13 cellular contexts compared by ENCODE assay signal in the genomic region with DNA sequence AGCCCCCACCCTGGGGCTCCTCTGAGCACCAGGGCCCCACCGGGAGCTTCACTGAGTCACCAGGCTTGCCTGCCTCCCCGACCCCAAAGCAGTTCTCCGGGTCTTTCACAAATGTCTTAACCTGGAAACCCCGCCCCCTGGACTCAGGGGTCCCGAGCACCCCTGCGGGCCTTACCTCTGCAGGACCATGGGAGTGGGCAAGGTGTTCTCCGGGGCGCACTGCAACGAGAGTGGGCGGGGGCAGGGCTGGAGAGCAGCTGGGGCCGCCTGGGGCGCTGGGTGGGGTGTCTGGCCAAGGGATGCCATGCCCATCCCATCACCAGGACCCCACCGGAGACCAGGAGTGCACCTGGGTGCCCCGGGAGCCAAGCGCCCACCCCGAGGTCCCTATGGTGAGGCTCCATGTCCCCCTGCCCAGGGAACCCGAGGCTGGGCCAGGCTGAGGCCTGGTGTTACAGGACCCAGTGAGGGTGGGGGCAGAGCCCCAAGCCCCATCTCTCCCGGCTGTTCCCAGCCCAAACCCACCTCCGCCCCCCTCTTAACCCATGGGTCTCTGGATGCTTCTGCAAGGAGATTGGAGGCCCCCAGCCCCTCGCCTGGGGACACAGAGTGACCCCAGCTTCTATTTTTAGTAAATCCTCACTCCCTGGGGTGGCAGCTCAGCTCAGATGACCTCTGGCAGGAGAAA. TPM values are rescaled to one million over a fixed set of nuclear protein-coding genes. Genes with fewer than 3 reads are reported as not detected.
DNase-seq lines count a peak whose midpoint lies in the region; ATAC-seq, FAIRE-seq and TF ChIP-seq lines count a peak whose summit lies in the region.
"Had no signal": no experiment of that assay in that cellular context is flagged by ENCODE, and none has a peak within 500 bp of the region (broad histone marks: within the 10 kb centered on the region; RNA-seq: fewer than 3 reads in every experiment).

No MANE protein-coding gene starts in this region.

- no peak overlapping the region for H2AFZ ChIP-seq in HepG2 (ENCODE audit: low read length)

- intact Hi-C loops in activated CD4-positive, alpha-beta memory T cell treated with anti-CD3 and anti-CD28 coated beads for 36 hours (cut with micrococcal nuclease): loop anchor here (10.0 kb wide), 1 partner anchor 235 kb away; no protein-coding TSS in a partner anchor
- intact Hi-C loops in HepG2 (cut with micrococcal nuclease; ENCODE audit: unreplicated experiment): no loop called here

- POLR2A ChIA-PET in activated CD4-positive, alpha-beta memory T cell treated with anti-CD3 and anti-CD28 coated beads for 36 hours (lab: Charles Lee): interaction anchor here (1.0 to 3.8 kb wide), 3 partner anchors 8 to 12 kb away, joined by 3 to 16 read pairs (median 3); no protein-coding TSS in a partner anchor
- POLR2A ChIA-PET in activated CD4-positive, alpha-beta memory T cell treated with anti-CD3 and anti-CD28 coated beads, Interleukin-2, amount 10 ng/mL, durations not matched to agents 7 days and 5 days (lab: Charles Lee): interaction anchor here (0.6 to 3.9 kb wide), 4 partner anchors 7 to 28 kb away, joined by 3 to 20 read pairs (median 14); no protein-coding TSS in a partner anchor
- POLR2A ChIA-PET in activated CD8-positive, alpha-beta T cell treated with anti-CD3 and anti-CD28 coated beads, Interleukin-2, amount 10 ng/mL, durations not matched to agents 7 days and 5 days (lab: Charles Lee): interaction anchor here (1.0 to 1.1 kb wide), 2 partner anchors 21 to 22 kb away, joined by 3 to 4 read pairs; no protein-coding TSS in a partner anchor
- POLR2A ChIA-PET in HepG2 (lab: Yijun Ruan, JAX): interaction anchor here (1.7 to 2.6 kb wide), 3 partner anchors 10 to 21 kb away, joined by 5 to 8 read pairs (median 7); no protein-coding TSS in a partner anchor

- H3K36me3 Mint-ChIP-seq in activated CD4-positive, alpha-beta memory T cell treated with anti-CD3 and anti-CD28 coated beads for 36 hours: peaks cover 21% of the 10 kb centered on the region
- peaks cover 28% of the 10 kb centered on the region for H3K36me3 Mint-ChIP-seq in activated CD4-positive, alpha-beta memory T cell treated with anti-CD3 and anti-CD28 coated beads, Interleukin-2, amount 10 ng/mL, durations not matched to agents 7 days and 5 days (ENCODE audit: low read depth)
- peaks cover 35% of the 10 kb centered on the region for H3K36me3 Mint-ChIP-seq in activated CD8-positive, alpha-beta T cell treated with anti-CD3 and anti-CD28 coated beads, Interleukin-2, amount 10 ng/mL, durations not matched to agents 7 days and 5 days (ENCODE audit: low read depth)

- no peak for TF ChIP-seq CTCF in HepG2 (CRISPR knock-in tag; IDR thresholded peaks at IDR 0.05)
- TF ChIP-seq CTCF in thoracic aorta (IDR thresholded peaks at IDR 0.05): no peak

- WGBS in HepG2 (ENCODE audit: low lambda C conversion rate): 96% methylated on average over 4 of the region's 20 CpGs

- H3K27ac ChIP-seq in HepG2 (ENCODE audit: extremely low read length, insufficient read depth, low read length): no peak overlapping the region
- peak overlapping the region; percentile 76 to 88 for H3K27ac ChIP-seq in thoracic aorta

- H3K9me3 ChIP-seq in HepG2 (ENCODE audit: low read length) (no peaks in the 10 kb centered on the region), thoracic aorta (peaks cover 7% of the 10 kb centered on the region)

- no peaks in the 10 kb centered on the region for H3K79me2 ChIP-seq in HepG2 (ENCODE audit: insufficient read depth, low read length)

- H3K4me3 ChIP-seq in HepG2 (replicated peaks in 1 of 3; ENCODE audit: insufficient read depth in 1 of 3, low read depth in 2 of 3, low read length in 3 of 3) (no peak overlapping the region), thoracic aorta (no peak overlapping the region)
- H3K4me3 ChIP-seq: smooth muscle cell had no signal

- CTCF ChIA-PET in activated CD4-positive, alpha-beta memory T cell treated with anti-CD3 and anti-CD28 coated beads for 36 hours (lab: Charles Lee): interaction anchor here (1.6 kb wide), 1 partner anchor 29 kb away, joined by 4 read pairs; no protein-coding TSS in a partner anchor
- CTCF ChIA-PET in activated CD4-positive, alpha-beta memory T cell treated with anti-CD3 and anti-CD28 coated beads, Interleukin-2, amount 10 ng/mL, durations not matched to agents 7 days and 5 days (lab: Charles Lee): interaction anchor here (2.5 kb wide), 1 partner anchor 20 kb away, joined by 11 read pairs; no protein-coding TSS in a partner anchor
- CTCF ChIA-PET in activated CD8-positive, alpha-beta T cell treated with anti-CD3 and anti-CD28 coated beads, Interleukin-2, amount 10 ng/mL, durations not matched to agents 7 days and 5 days (lab: Charles Lee): interaction anchor here (1.3 kb wide), 1 partner anchor 21 kb away, joined by 3 read pairs; no protein-coding TSS in a partner anchor
- CTCF ChIA-PET in HepG2 (lab: Yijun Ruan, JAX; ENCODE audit: low intra/inter-chr PET ratio, low total read pairs): no interaction called here

- no peak for TF ChIP-seq RAD21 in HepG2 (CRISPR knock-in tag; IDR thresholded peaks at IDR 0.05)

- peaks cover 27% of the 10 kb centered on the region for H3K4me1 Mint-ChIP-seq in activated CD4-positive, alpha-beta memory T cell treated with anti-CD3 and anti-CD28 coated beads for 36 hours (ENCODE audit: low read depth)
- peaks cover 36% of the 10 kb centered on the region for H3K4me1 Mint-ChIP-seq in activated CD4-positive, alpha-beta memory T cell treated with anti-CD3 and anti-CD28 coated beads, Interleukin-2, amount 10 ng/mL, durations not matched to agents 7 days and 5 days
- H3K4me1 Mint-ChIP-seq in activated CD8-positive, alpha-beta T cell treated with anti-CD3 and anti-CD28 coated beads, Interleukin-2, amount 10 ng/mL, durations not matched to agents 7 days and 5 days (ENCODE audit: low read depth): peaks cover 33% of the 10 kb centered on the region

- 0 out of 2 replicates have a peak, but pooled peaks cover 4% of the 10 kb centered on the region for H4K20me1 ChIP-seq in HepG2 (ENCODE audit: insufficient read depth, low read length)

- DNase-seq in activated CD4-positive, alpha-beta memory T cell treated with anti-CD3 and anti-CD28 coated beads for 36 hours: peak; percentile 9
- no peak for DNase-seq in activated CD4-positive, alpha-beta memory T cell treated with anti-CD3 and anti-CD28 coated beads, Interleukin-2, amount 10 ng/mL, durations not matched to agents 7 days and 5 days
- DNase-seq in activated CD8-positive, alpha-beta T cell treated with anti-CD3 and anti-CD28 coated beads, Interleukin-2, amount 10 ng/mL, durations not matched to agents 7 days and 5 days: peak; percentile 22
- no peak for DNase-seq in HepG2 (ENCODE audit: low spot score)
- no peak for DNase-seq in thoracic aorta (ENCODE audit: low spot score)
- DNase-seq in hippocampal formation (lab: John Stamatoyannopoulos, UW): no peak
- DNase-seq: activated naive CD4-positive, alpha-beta T cell treated with Interleukin-2 at 50 U/mL for 16 hours; GF-D8; SIG-M5 had no signal

- H3K36me3 ChIP-seq in HepG2 (replicated peaks in 1 of 2; ENCODE audit: control insufficient read depth in 1 of 2, insufficient read depth in 2 of 2, low read length in 2 of 2) (peaks cover 18 to 42% of the 10 kb centered on the region in 2 experiments; a peak in 4 of 5 replicates), thoracic aorta (peaks cover 47% of the 10 kb centered on the region)

- no peak overlapping the region for H3K27ac Mint-ChIP-seq in activated CD4-positive, alpha-beta memory T cell treated with anti-CD3 and anti-CD28 coated beads for 36 hours
- no peak overlapping the region for H3K27ac Mint-ChIP-seq in activated CD4-positive, alpha-beta memory T cell treated with anti-CD3 and anti-CD28 coated beads, Interleukin-2, amount 10 ng/mL, durations not matched to agents 7 days and 5 days
- no peak overlapping the region for H3K27ac Mint-ChIP-seq in activated CD8-positive, alpha-beta T cell treated with anti-CD3 and anti-CD28 coated beads, Interleukin-2, amount 10 ng/mL, durations not matched to agents 7 days and 5 days

- TF ChIP-seq EP300 in HepG2 (IDR thresholded peaks at IDR 0.05; ENCODE audit: low read depth in 2 of 2, low read length in 2 of 2) (no peak), HepG2 (CRISPR knock-in tag; IDR thresholded peaks at IDR 0.05; ENCODE audit: borderline replicate concordance) (no peak)

- H3K9ac ChIP-seq in HepG2 (ENCODE audit: insufficient read depth, low read depth, low read length): no peak overlapping the region

- in situ Hi-C loops in HepG2 (cut with HindIII; ENCODE audit: extremely low pct_ligation_motif_present, low pct_unique_long_range_greater_than_20kb): no loop called here

- no peak for ATAC-seq in activated CD8-positive, alpha-beta T cell treated with anti-CD3 and anti-CD28 coated beads, Interleukin-2, amount 10 ng/mL, durations not matched to agents 7 days and 5 days
- ATAC-seq in HepG2: no peak
- no peak for ATAC-seq in thoracic aorta (ENCODE audit: insufficient number of reproducible peaks, low FRiP score, low read depth)
- ATAC-seq in GM21528 (IDR thresholded peaks at IDR 0.05; ENCODE audit: low FRiP score, unreplicated experiment): no peak
- no peak for ATAC-seq in HG03108 (IDR thresholded peaks at IDR 0.05; ENCODE audit: unreplicated experiment)

- H3K27me3 Mint-ChIP-seq in activated CD4-positive, alpha-beta memory T cell treated with anti-CD3 and anti-CD28 coated beads for 36 hours: no peaks in the 10 kb centered on the region
- no peaks in the 10 kb centered on the region for H3K27me3 Mint-ChIP-seq in activated CD4-positive, alpha-beta memory T cell treated with anti-CD3 and anti-CD28 coated beads, Interleukin-2, amount 10 ng/mL, durations not matched to agents 7 days and 5 days
- H3K27me3 Mint-ChIP-seq in activated CD8-positive, alpha-beta T cell treated with anti-CD3 and anti-CD28 coated beads, Interleukin-2, amount 10 ng/mL, durations not matched to agents 7 days and 5 days (ENCODE audit: low read depth): no peaks in the 10 kb centered on the region

- no peak for FAIRE-seq in HepG2 (lab: Jason Lieb, UNC)
- FAIRE-seq: colon had no signal

- H3K9me3 Mint-ChIP-seq in activated CD4-positive, alpha-beta memory T cell treated with anti-CD3 and anti-CD28 coated beads for 36 hours: peaks cover 3% of the 10 kb centered on the region
- H3K9me3 Mint-ChIP-seq in activated CD4-positive, alpha-beta memory T cell treated with anti-CD3 and anti-CD28 coated beads, Interleukin-2, amount 10 ng/mL, durations not matched to agents 7 days and 5 days: peaks cover 3% of the 10 kb centered on the region
- no peaks in the 10 kb centered on the region for H3K9me3 Mint-ChIP-seq in activated CD8-positive, alpha-beta T cell treated with anti-CD3 and anti-CD28 coated beads, Interleukin-2, amount 10 ng/mL, durations not matched to agents 7 days and 5 days (ENCODE audit: insufficient read depth)

- H3K4me1 ChIP-seq in HepG2 (ENCODE audit: insufficient read depth, low read length) (no peaks in the 10 kb centered on the region), thoracic aorta (ENCODE audit: control insufficient read depth in 1 of 2, low read depth in 2 of 2) (peaks cover 20 to 43% of the 10 kb centered on the region in 2 donors)

- H3K4me2 ChIP-seq in HepG2 (ENCODE audit: low read depth, low read length): no peak overlapping the region
- H3K4me2 ChIP-seq: smooth muscle cell had no signal

- no TSS peak for BruUV-seq in HepG2 (replicated peaks; lab: Mats Ljungman, UMichigan)

- H3K4me3 Mint-ChIP-seq in activated CD4-positive, alpha-beta memory T cell treated with anti-CD3 and anti-CD28 coated beads for 36 hours: peak overlapping the region; percentile 77
- H3K4me3 Mint-ChIP-seq in activated CD4-positive, alpha-beta memory T cell treated with anti-CD3 and anti-CD28 coated beads, Interleukin-2, amount 10 ng/mL, durations not matched to agents 7 days and 5 days: no peak overlapping the region
- no peak overlapping the region for H3K4me3 Mint-ChIP-seq in activated CD8-positive, alpha-beta T cell treated with anti-CD3 and anti-CD28 coated beads, Interleukin-2, amount 10 ng/mL, durations not matched to agents 7 days and 5 days

- no peaks in the 10 kb centered on the region for H3K27me3 ChIP-seq in HepG2 (ENCODE audit: control insufficient read depth in 1 of 2, insufficient read depth in 2 of 2, low read length in 2 of 2)
- no peaks in the 10 kb centered on the region for H3K27me3 ChIP-seq in thoracic aorta (replicated peaks; ENCODE audit: insufficient read depth)

- TF ChIP-seq POLR2A in HepG2 (IDR thresholded peaks at IDR 0.05; ENCODE audit: insufficient read depth in 1 of 2, low read depth in 2 of 2, low read length in 2 of 2): no peak

RNA-seq across cellular contexts. Expression of a gene that starts 10.9 kb away (rescaled TPM):
- total RNA-seq in activated CD4-positive, alpha-beta memory T cell treated with anti-CD3 and anti-CD28 coated beads for 36 hours: 100 to 1,000 TPM; 143 to 157 TPM
- total RNA-seq in activated CD4-positive, alpha-beta memory T cell treated with anti-CD3 and anti-CD28 coated beads, Interleukin-2, amount 10 ng/mL, durations not matched to agents 7 days and 5 days: 100 to 1,000 TPM; 239 to 253 TPM
- 100 to 1,000 TPM; 332 to 348 TPM for total RNA-seq in activated CD8-positive, alpha-beta T cell treated with anti-CD3 and anti-CD28 coated beads, Interleukin-2, amount 10 ng/mL, durations not matched to agents 7 days and 5 days
- total RNA-seq in HepG2 (2016; rRNA removed; fragmentation: Illumina TruSeq; extraction: Trizol) (35.5 and 44.9 TPM in 2 replicates), thoracic aorta (10 to 100 TPM; 69.7 to 96.3 TPM)
- 52.3 and 57.0 TPM in 2 replicates for total RNA-seq in HepG2 (2016; cell fraction: cytosol; rRNA removed; fragmentation: Illumina TruSeq; extraction: Trizol; ENCODE audit: low read depth)
- 30.7 and 45.2 TPM in 2 replicates for total RNA-seq in HepG2 (2016; cell fraction: insoluble cytoplasmic fraction; rRNA removed; fragmentation: Illumina TruSeq; extraction: Trizol)
- total RNA-seq in HepG2 (2016; cell fraction: membrane; rRNA removed; fragmentation: Illumina TruSeq; extraction: Trizol): 90.7 and 98.8 TPM in 2 replicates
- 29.7 and 31.4 TPM in 2 replicates for total RNA-seq in HepG2 (2016; cell fraction: nucleus; rRNA removed; fragmentation: Illumina TruSeq; extraction: Trizol)
- 112 and 129 TPM in 2 replicates for polyA plus RNA-seq in HepG2 (2011; rRNA removed)
- 75.6 and 125 TPM in 2 replicates for polyA plus RNA-seq in HepG2 (2011; cell fraction: cytosol; rRNA removed)
- polyA plus RNA-seq in HepG2 (2011; cell fraction: nucleus; rRNA removed): 253 and 307 TPM in 2 replicates
- 68.1 and 73.6 TPM in 2 replicates for polyA plus RNA-seq in HepG2 (2012)
- 65.6 and 66.5 TPM in 2 replicates for polyA plus RNA-seq in HepG2 (2016; cell fraction: cytosol; fragmentation: Illumina TruSeq; extraction: Trizol; ENCODE audit: low read depth)
- polyA plus RNA-seq in HepG2 (2016; cell fraction: insoluble cytoplasmic fraction; fragmentation: Illumina TruSeq; extraction: Trizol; ENCODE audit: low read depth): 34.0 and 45.2 TPM in 2 replicates
- 77.4 and 85.7 TPM in 2 replicates for polyA plus RNA-seq in HepG2 (2016; cell fraction: membrane; fragmentation: Illumina TruSeq; extraction: Trizol; ENCODE audit: low read depth)
- polyA plus RNA-seq in HepG2 (2016; cell fraction: nucleus; fragmentation: Illumina TruSeq; extraction: Trizol; ENCODE audit: insufficient read depth, low read depth): 73.2 and 74.3 TPM in 2 replicates
- polyA minus RNA-seq in HepG2 (2011; rRNA and poly(A)+ RNA removed; ENCODE audit: low replicate concordance): 79.7 and 204 TPM in 2 replicates
- polyA minus RNA-seq in HepG2 (2011; cell fraction: cytosol; rRNA and poly(A)+ RNA removed): 99.9 and 101 TPM in 2 replicates
- 40.2 and 51.7 TPM in 2 replicates for polyA minus RNA-seq in HepG2 (2011; cell fraction: nucleus; rRNA and poly(A)+ RNA removed)

RNA-seq across cellular contexts. Expression of a gene that starts 24.6 kb away (rescaled TPM):
- total RNA-seq in activated CD4-positive, alpha-beta memory T cell treated with anti-CD3 and anti-CD28 coated beads for 36 hours: 10 to 100 TPM; 37.3 to 42.9 TPM
- 10 to 100 TPM; 55.4 to 57.1 TPM for total RNA-seq in activated CD4-positive, alpha-beta memory T cell treated with anti-CD3 and anti-CD28 coated beads, Interleukin-2, amount 10 ng/mL, durations not matched to agents 7 days and 5 days
- total RNA-seq in activated CD8-positive, alpha-beta T cell treated with anti-CD3 and anti-CD28 coated beads, Interleukin-2, amount 10 ng/mL, durations not matched to agents 7 days and 5 days: 10 to 100 TPM; 48.2 to 53.4 TPM
- 28.1 and 30.9 TPM in 2 replicates for total RNA-seq in HepG2 (2016; rRNA removed; fragmentation: Illumina TruSeq; extraction: Trizol)
- total RNA-seq in HepG2 (2016; cell fraction: cytosol; rRNA removed; fragmentation: Illumina TruSeq; extraction: Trizol; ENCODE audit: low read depth): 33.3 and 38.0 TPM in 2 replicates
- total RNA-seq in HepG2 (2016; cell fraction: insoluble cytoplasmic fraction; rRNA removed; fragmentation: Illumina TruSeq; extraction: Trizol): 26.7 and 27.1 TPM in 2 replicates
- 73.7 and 74.9 TPM in 2 replicates for total RNA-seq in HepG2 (2016; cell fraction: membrane; rRNA removed; fragmentation: Illumina TruSeq; extraction: Trizol)
- 18.7 and 18.8 TPM in 2 replicates for total RNA-seq in HepG2 (2016; cell fraction: nucleus; rRNA removed; fragmentation: Illumina TruSeq; extraction: Trizol)
- 45.3 and 45.6 TPM in 2 replicates for polyA plus RNA-seq in HepG2 (2011; rRNA removed)
- polyA plus RNA-seq in HepG2 (2011; cell fraction: cytosol; rRNA removed): 23.9 and 43.2 TPM in 2 replicates
- 43.1 and 48.6 TPM in 2 replicates for polyA plus RNA-seq in HepG2 (2011; cell fraction: nucleus; rRNA removed)
- polyA plus RNA-seq in HepG2 (2012): 46.5 and 49.0 TPM in 2 replicates
- polyA plus RNA-seq in HepG2 (2016; cell fraction: cytosol; fragmentation: Illumina TruSeq; extraction: Trizol; ENCODE audit: low read depth): 74.0 and 79.4 TPM in 2 replicates
- 39.4 and 51.6 TPM in 2 replicates for polyA plus RNA-seq in HepG2 (2016; cell fraction: insoluble cytoplasmic fraction; fragmentation: Illumina TruSeq; extraction: Trizol; ENCODE audit: low read depth)
- polyA plus RNA-seq in HepG2 (2016; cell fraction: membrane; fragmentation: Illumina TruSeq; extraction: Trizol; ENCODE audit: low read depth): 106 and 123 TPM in 2 replicates
- polyA plus RNA-seq in HepG2 (2016; cell fraction: nucleus; fragmentation: Illumina TruSeq; extraction: Trizol; ENCODE audit: insufficient read depth, low read depth): 43.6 and 45.5 TPM in 2 replicates
- polyA minus RNA-seq in HepG2 (2011; rRNA and poly(A)+ RNA removed; ENCODE audit: low replicate concordance): 32.8 and 55.6 TPM in 2 replicates
- polyA minus RNA-seq in HepG2 (2011; cell fraction: cytosol; rRNA and poly(A)+ RNA removed): 39.1 and 43.2 TPM in 2 replicates
- 10.3 and 12.1 TPM in 2 replicates for polyA minus RNA-seq in HepG2 (2011; cell fraction: nucleus; rRNA and poly(A)+ RNA removed)
- total RNA-seq in thoracic aorta: 100 to 1,000 TPM in 1 of 2 donors, 10 to 100 TPM in 1; 43.2 to 107 TPM

RNA-seq across cellular contexts. Expression of a gene that starts 56.0 kb away (rescaled TPM):
- total RNA-seq in activated CD4-positive, alpha-beta memory T cell treated with anti-CD3 and anti-CD28 coated beads for 36 hours: 100 to 1,000 TPM; 117 to 122 TPM
- total RNA-seq in activated CD4-positive, alpha-beta memory T cell treated with anti-CD3 and anti-CD28 coated beads, Interleukin-2, amount 10 ng/mL, durations not matched to agents 7 days and 5 days: 100 to 1,000 TPM; 242 to 251 TPM
- total RNA-seq in activated CD8-positive, alpha-beta T cell treated with anti-CD3 and anti-CD28 coated beads, Interleukin-2, amount 10 ng/mL, durations not matched to agents 7 days and 5 days: 100 to 1,000 TPM; 235 to 240 TPM
- total RNA-seq in HepG2 (2016; rRNA removed; fragmentation: Illumina TruSeq; extraction: Trizol): 3.5 and 4.3 TPM in 2 replicates
- total RNA-seq in HepG2 (2016; cell fraction: cytosol; rRNA removed; fragmentation: Illumina TruSeq; extraction: Trizol; ENCODE audit: low read depth): 2.2 and 2.7 TPM in 2 replicates
- total RNA-seq in HepG2 (2016; cell fraction: insoluble cytoplasmic fraction; rRNA removed; fragmentation: Illumina TruSeq; extraction: Trizol): 3.5 and 4.0 TPM in 2 replicates
- 2.7 and 3.2 TPM in 2 replicates for total RNA-seq in HepG2 (2016; cell fraction: membrane; rRNA removed; fragmentation: Illumina TruSeq; extraction: Trizol)
- 2.4 and 2.5 TPM in 2 replicates for total RNA-seq in HepG2 (2016; cell fraction: nucleus; rRNA removed; fragmentation: Illumina TruSeq; extraction: Trizol)
- 17.8 and 20.3 TPM in 2 replicates for polyA plus RNA-seq in HepG2 (2011; rRNA removed)
- 13.9 and 16.9 TPM in 2 replicates for polyA plus RNA-seq in HepG2 (2011; cell fraction: cytosol; rRNA removed)
- 10.8 and 12.6 TPM in 2 replicates for polyA plus RNA-seq in HepG2 (2011; cell fraction: nucleus; rRNA removed)
- polyA plus RNA-seq in HepG2 (2012): 6.2 and 6.8 TPM in 2 replicates
- 0.97 and 1.0 TPM in 2 replicates for polyA plus RNA-seq in HepG2 (2016; cell fraction: cytosol; fragmentation: Illumina TruSeq; extraction: Trizol; ENCODE audit: low read depth)
- 6.2 and 7.9 TPM in 2 replicates for polyA plus RNA-seq in HepG2 (2016; cell fraction: insoluble cytoplasmic fraction; fragmentation: Illumina TruSeq; extraction: Trizol; ENCODE audit: low read depth)
- 2.8 TPM in 2 replicates for polyA plus RNA-seq in HepG2 (2016; cell fraction: membrane; fragmentation: Illumina TruSeq; extraction: Trizol; ENCODE audit: low read depth)
- 6.6 and 6.8 TPM in 2 replicates for polyA plus RNA-seq in HepG2 (2016; cell fraction: nucleus; fragmentation: Illumina TruSeq; extraction: Trizol; ENCODE audit: insufficient read depth, low read depth)
- 23.6 and 71.5 TPM in 2 replicates for polyA minus RNA-seq in HepG2 (2011; rRNA and poly(A)+ RNA removed; ENCODE audit: low replicate concordance)
- polyA minus RNA-seq in HepG2 (2011; cell fraction: cytosol; rRNA and poly(A)+ RNA removed): 19.3 and 25.0 TPM in 2 replicates
- 5.3 and 6.0 TPM in 2 replicates for polyA minus RNA-seq in HepG2 (2011; cell fraction: nucleus; rRNA and poly(A)+ RNA removed)
- total RNA-seq in thoracic aorta: 10 to 100 TPM; 37.8 to 50.9 TPM

RNA-seq across cellular contexts. Expression of a gene that starts 56.6 kb away (rescaled TPM):
- 10 to 100 TPM; 14.2 to 16.4 TPM for total RNA-seq in activated CD4-positive, alpha-beta memory T cell treated with anti-CD3 and anti-CD28 coated beads for 36 hours
- 10 to 100 TPM; 10.3 to 10.5 TPM for total RNA-seq in activated CD4-positive, alpha-beta memory T cell treated with anti-CD3 and anti-CD28 coated beads, Interleukin-2, amount 10 ng/mL, durations not matched to agents 7 days and 5 days
- total RNA-seq in activated CD8-positive, alpha-beta T cell treated with anti-CD3 and anti-CD28 coated beads, Interleukin-2, amount 10 ng/mL, durations not matched to agents 7 days and 5 days: 1 to 10 TPM; 8.7 to 9.5 TPM
- 0.24 and 0.77 TPM in 2 replicates for total RNA-seq in HepG2 (2016; rRNA removed; fragmentation: Illumina TruSeq; extraction: Trizol)
- 0.79 and 0.91 TPM in 2 replicates for total RNA-seq in HepG2 (2016; cell fraction: cytosol; rRNA removed; fragmentation: Illumina TruSeq; extraction: Trizol; ENCODE audit: low read depth)
- total RNA-seq in HepG2 (2016; cell fraction: insoluble cytoplasmic fraction; rRNA removed; fragmentation: Illumina TruSeq; extraction: Trizol): 0.34 and 1.5 TPM in 2 replicates
- 0.83 and 1.5 TPM in 2 replicates for total RNA-seq in HepG2 (2016; cell fraction: membrane; rRNA removed; fragmentation: Illumina TruSeq; extraction: Trizol)
- 1.1 and 2.5 TPM in 2 replicates for total RNA-seq in HepG2 (2016; cell fraction: nucleus; rRNA removed; fragmentation: Illumina TruSeq; extraction: Trizol)
- polyA plus RNA-seq in HepG2 (2011; rRNA removed): 3.9 and 4.1 TPM in 2 replicates
- 0.55 and 0.75 TPM in 2 replicates for polyA plus RNA-seq in HepG2 (2011; cell fraction: cytosol; rRNA removed)
- polyA plus RNA-seq in HepG2 (2011; cell fraction: nucleus; rRNA removed): 66.6 and 91.0 TPM in 2 replicates
- polyA plus RNA-seq in HepG2 (2012): 1.7 and 4.4 TPM in 2 replicates
- polyA plus RNA-seq in HepG2 (2016; cell fraction: cytosol; fragmentation: Illumina TruSeq; extraction: Trizol; ENCODE audit: low read depth): 0.57 and 1.2 TPM in 2 replicates
- polyA plus RNA-seq in HepG2 (2016; cell fraction: insoluble cytoplasmic fraction; fragmentation: Illumina TruSeq; extraction: Trizol; ENCODE audit: low read depth): 0.45 and 0.53 TPM in 2 replicates
- 0.94 TPM in 2 replicates for polyA plus RNA-seq in HepG2 (2016; cell fraction: membrane; fragmentation: Illumina TruSeq; extraction: Trizol; ENCODE audit: low read depth)
- polyA plus RNA-seq in HepG2 (2016; cell fraction: nucleus; fragmentation: Illumina TruSeq; extraction: Trizol; ENCODE audit: insufficient read depth, low read depth): 4.3 and 6.3 TPM in 2 replicates
- 0.54 and 2.7 TPM in 2 replicates for polyA minus RNA-seq in HepG2 (2011; rRNA and poly(A)+ RNA removed; ENCODE audit: low replicate concordance)
- not detected in 2 replicates for polyA minus RNA-seq in HepG2 (2011; cell fraction: cytosol; rRNA and poly(A)+ RNA removed)
- 1.9 and 4.2 TPM in 2 replicates for polyA minus RNA-seq in HepG2 (2011; cell fraction: nucleus; rRNA and poly(A)+ RNA removed)
- total RNA-seq in thoracic aorta: 1 to 10 TPM; 3.1 to 6.1 TPM

Comparison
In these comparisons a context has a peak if more than half of its experiments do, and no peak if none do; other contexts are left out.
1. DNase-seq: peak in activated CD4-positive, alpha-beta memory T cell treated with anti-CD3 and anti-CD28 coated beads for 36 hours (single experiment) and activated CD8-positive, alpha-beta T cell treated with anti-CD3 and anti-CD28 coated beads, Interleukin-2, amount 10 ng/mL, durations not matched to agents 7 days and 5 days (single experiment); none in activated CD4-positive, alpha-beta memory T cell treated with anti-CD3 and anti-CD28 coated beads, Interleukin-2, amount 10 ng/mL, durations not matched to agents 7 days and 5 days (single experiment), HepG2 (single experiment), thoracic aorta (single experiment) and hippocampal formation (0 of 2).
2. RNA of a gene that starts 56.0 kb away (total RNA-seq): 242 to 251 TPM in activated CD4-positive, alpha-beta memory T cell treated with anti-CD3 and anti-CD28 coated beads, Interleukin-2, amount 10 ng/mL, durations not matched to agents 7 days and 5 days, 235 to 240 TPM in activated CD8-positive, alpha-beta T cell treated with anti-CD3 and anti-CD28 coated beads, Interleukin-2, amount 10 ng/mL, durations not matched to agents 7 days and 5 days, 117 to 122 TPM in activated CD4-positive, alpha-beta memory T cell treated with anti-CD3 and anti-CD28 coated beads for 36 hours and 37.8 to 50.9 TPM in thoracic aorta; 2.2 to 4.3 TPM in HepG2; every median in the first group is over 4 times any median in the second.